8 cellular contexts compared by ENCODE assay signal in the genomic region with DNA sequence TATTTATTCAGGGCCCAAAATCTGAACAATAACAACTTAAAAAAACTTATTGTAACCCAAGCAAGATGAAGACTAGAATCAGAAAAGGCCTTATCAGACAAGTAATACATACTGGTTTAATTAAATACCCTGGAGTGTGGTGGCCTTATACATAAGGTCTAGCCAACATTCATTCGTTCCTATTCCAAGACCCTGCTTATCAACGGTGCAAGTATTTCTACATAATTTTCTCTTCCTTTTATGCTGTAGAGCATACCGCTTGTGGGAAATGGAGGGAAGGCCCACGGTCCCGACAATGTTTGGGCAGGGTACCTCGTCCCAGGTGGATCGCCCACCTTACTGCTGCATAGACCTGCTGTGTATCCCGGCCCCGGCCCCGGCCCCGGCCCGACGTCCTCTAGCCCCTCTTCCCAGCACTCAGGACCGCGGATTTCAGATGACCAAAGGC. TPM values are rescaled to one million over a fixed set of nuclear protein-coding genes. Genes with fewer than 3 reads are reported as not detected.
DNase-seq lines count a peak whose midpoint lies in the region; ATAC-seq and TF ChIP-seq lines count a peak whose summit lies in the region.

No MANE protein-coding gene starts in this region.

- in situ Hi-C loops in astrocyte of the cerebellum (cut with HindIII; ENCODE audit: low sequenced_read_pairs), result no loop called here

- no peak for TF ChIP-seq POLR2A in heart left ventricle (IDR thresholded peaks at IDR 0.05)

- intact Hi-C loops in heart left ventricle (cut with DNase I), result loop anchor here in 7 of 10 donors (5.0 to 10.0 kb wide), 5 partner anchors 49 to 339 kb away; a partner anchor contains a TSS
- intact Hi-C loops in Right ventricle myocardium superior (cut with DNase I), result loop anchor here (5.0 kb wide), 1 partner anchor 51 kb away; a partner anchor contains a TSS

- no peak for ATAC-seq in heart left ventricle
- ATAC-seq in Right ventricle myocardium superior (ENCODE audit: poor library complexity), result no peak
- no peak for ATAC-seq in lung (ENCODE audit: insufficient read depth, low FRiP score)

- H3K27me3 ChIP-seq in heart left ventricle, result no peaks in the 10 kb centered on the region
- no peaks in the 10 kb centered on the region for H3K27me3 ChIP-seq in lung (ENCODE audit: control insufficient read depth, insufficient read depth)

- TF ChIP-seq CTCF in heart left ventricle (IDR thresholded peaks at IDR 0.05) (peak in 1 of 12 donors; percentile 9), astrocyte of the cerebellum (IDR thresholded peaks at IDR 0.05; ENCODE audit: low read depth, low read length, missing control alignments) (no peak), lung (IDR thresholded peaks at IDR 0.05; ENCODE audit: control extremely low read depth, extremely low read depth) (no peak)

- no peaks in the 10 kb centered on the region for H3K9me3 ChIP-seq in heart left ventricle
- no peaks in the 10 kb centered on the region for H3K9me3 ChIP-seq in lung (ENCODE audit: control insufficient read depth in 2 of 2, insufficient read depth in 1 of 2, low read length in 1 of 2)

- H3K36me3 ChIP-seq in heart left ventricle (peaks cover 0 to 34% (median 25%) of the 10 kb centered on the region in 9 donors), lung (ENCODE audit: control insufficient read depth in 2 of 2, insufficient read depth in 2 of 2, low read length in 2 of 2) (peaks cover 11 to 14% of the 10 kb centered on the region in 2 donors), urinary bladder (ENCODE audit: insufficient read depth) (peaks cover under 1% of the 10 kb centered on the region)

- H3K27ac ChIP-seq in heart left ventricle (peak overlapping the region; percentile 97 to 100 (median 100)), lung (ENCODE audit: low read depth in 1 of 2, low read length in 1 of 2) (peak overlapping the region; percentile 97 to 99), urinary bladder (ENCODE audit: low read depth) (peak overlapping the region; percentile 99)

- DNase-seq in heart left ventricle, result no peak
- DNase-seq in Right ventricle myocardium superior, result no peak
- DNase-seq in astrocyte of the cerebellum (ENCODE audit: low read depth), result no peak
- no peak for DNase-seq in lung (ENCODE audit: low spot score)
- DNase-seq in NCI-H187 (lab: John Stamatoyannopoulos, UW), result no peak
- DNase-seq in NOMO-1 treated with dmso at 0.1 percent for 144 hours (lab: John Stamatoyannopoulos, UW; ENCODE audit: unreplicated experiment), result no peak
- DNase-seq in amniotic stem cell (lab: John Stamatoyannopoulos, UW), result no peak

- H3K4me1 ChIP-seq in heart left ventricle, result peaks cover 5 to 59% (median 40%) of the 10 kb centered on the region in 12 donors
- H3K4me1 ChIP-seq in lung (ENCODE audit: control insufficient read depth in 2 of 2, insufficient read depth in 2 of 2, low read length in 2 of 2), result peaks cover 5 to 9% of the 10 kb centered on the region in 2 donors
- peaks cover 3% of the 10 kb centered on the region for H3K4me1 ChIP-seq in urinary bladder (ENCODE audit: insufficient read depth)

- H3K4me3 ChIP-seq in heart left ventricle (peak overlapping the region; percentile 80 to 100 (median 98)), astrocyte of the cerebellum (ENCODE audit: low read depth, low read length) (peak overlapping the region; percentile 97), lung (peak overlapping the region; percentile 91), urinary bladder (ENCODE audit: low read depth, low read length) (peak overlapping the region; percentile 79)

- WGBS in heart left ventricle, 4 donors, result 1 to 2% (median 2%) methylated on average over 15 of the region's 15 CpGs
- 2 to 3% methylated on average over 15 of the region's 15 CpGs for WGBS in lung, 2 donors
- WGBS in urinary bladder, result 2% methylated on average over 15 of the region's 15 CpGs

RNA-seq across cellular contexts. Expression of a gene that starts 0.7 kb away (rescaled TPM):
- total RNA-seq in heart left ventricle (10 to 100 TPM; 32.3 to 53.3 (median 46.1) TPM), Right ventricle myocardium superior (44.4 TPM), lung (10 to 100 TPM; 45.5 to 67.9 TPM), urinary bladder (68.9 TPM)
- polyA plus RNA-seq in heart left ventricle (10 to 100 TPM; 11.5 to 17.6 TPM), lung (10 to 100 TPM; 14.3 to 17.9 TPM), urinary bladder (22.7 TPM)

RNA-seq across cellular contexts. Expression of a gene that starts 33.6 kb away (rescaled TPM):
- total RNA-seq in heart left ventricle (1 to 10 TPM in 3 of 9 donors, under 1 TPM in 6; 0.38 to 2.2 (median 0.85) TPM), Right ventricle myocardium superior (0.48 TPM), lung (1 to 10 TPM; 6.3 to 6.7 TPM), urinary bladder (4.0 TPM)
- polyA plus RNA-seq in heart left ventricle (under 1 TPM; 0.19 to 0.72 TPM), lung (1 to 10 TPM; 2.4 to 2.7 TPM), urinary bladder (1.3 TPM)

RNA-seq across cellular contexts. Expression of a gene that starts 53.5 kb away (rescaled TPM):
- 10 to 100 TPM in 8 of 9 donors, 1 to 10 TPM in 1; 9.4 to 18.1 (median 13.8) TPM for total RNA-seq in heart left ventricle
- polyA plus RNA-seq in heart left ventricle, result 10 to 100 TPM in 1 of 2 donors, 1 to 10 TPM in 1; 6.2 to 17.1 TPM
- 12.0 TPM for total RNA-seq in Right ventricle myocardium superior
- 10 to 100 TPM; 14.6 to 42.6 TPM for total RNA-seq in lung
- polyA plus RNA-seq in lung, result 1 to 10 TPM; 5.7 to 9.7 TPM
- total RNA-seq in urinary bladder, result 23.2 TPM
- polyA plus RNA-seq in urinary bladder, result 9.1 TPM
